8 cellular contexts compared by ENCODE assay signal in the genomic region with DNA sequence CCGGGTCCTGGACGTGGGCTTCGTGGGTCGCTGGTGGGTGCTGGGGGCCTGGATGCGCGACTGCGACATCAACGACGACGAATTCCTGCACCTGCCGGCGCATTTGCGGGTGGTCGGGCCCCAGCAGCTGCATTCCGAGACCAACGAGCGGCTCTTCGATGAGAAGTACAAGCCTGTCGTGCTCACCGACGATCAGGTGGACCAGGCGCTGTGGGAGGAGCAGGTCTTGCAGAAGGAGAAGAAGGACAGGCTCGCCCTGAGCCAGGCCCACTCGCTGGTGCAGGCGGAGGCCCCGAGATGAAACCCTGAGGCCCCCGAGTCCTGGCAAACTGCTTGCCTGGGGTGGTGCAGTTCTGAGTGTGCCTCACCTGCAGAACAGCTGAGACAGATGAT. TPM values are rescaled to one million over a fixed set of nuclear protein-coding genes. Genes with fewer than 3 reads are reported as not detected.
A peak's percentile ranks its signal among the peaks of the same experiment; 100 is the strongest.
DNase-seq lines count a peak whose midpoint lies in the region; ATAC-seq and TF ChIP-seq lines count a peak whose summit lies in the region.

No MANE protein-coding gene starts in this region.

- H4K20me1 ChIP-seq in SK-N-SH (ENCODE audit: insufficient read depth) = peaks cover 5% of the 10 kb centered on the region; the same call in 1 of the 2 replicates

- POLR2A ChIA-PET in SK-N-SH (lab: Yijun Ruan, JAX) = no interaction called here

- WGBS in SK-N-SH (ENCODE audit: low lambda C conversion rate) = 10% methylated on average over 23 of the region's 27 CpGs

- peaks cover 45% of the 10 kb centered on the region for H3K36me3 Mint-ChIP-seq in activated T-helper 17 cell treated with anti-CD3 and anti-CD28 coated beads, Interleukin-2, amount 50 U/mL, for 72 hours (ENCODE audit: low read depth)

- H3K4me1 ChIP-seq in SK-N-SH (ENCODE audit: control insufficient read depth in 1 of 2, insufficient read depth in 2 of 2, low read depth in 1 of 2, low read length in 1 of 2) = peaks cover 4 to 15% of the 10 kb centered on the region in 2 experiments; a peak in 1 of 4 replicates

- no peak for TF ChIP-seq EP300 in SK-N-SH (IDR thresholded peaks at IDR 0.05; ENCODE audit: borderline replicate concordance in 1 of 2, low read depth in 1 of 2, low read length in 1 of 2)

- DNase-seq in SK-N-SH = no peak
- DNase-seq in islet precursor cell = peak; percentile 59
- DNase-seq in substantia nigra (lab: John Stamatoyannopoulos, UW) = no peak
- no peak for DNase-seq in NCI-H510A (lab: John Stamatoyannopoulos, UW)

- no peak overlapping the region for H2AFZ ChIP-seq in SK-N-SH (ENCODE audit: low read depth)

- H3K4me2 ChIP-seq in SK-N-SH = peak overlapping the region; percentile 97

- no peak overlapping the region for H3K27ac ChIP-seq in SK-N-SH (ENCODE audit: low read depth in 2 of 2, low read length in 1 of 2)
- H3K27ac ChIP-seq in substantia nigra (ENCODE audit: low read depth, low read length, poor library complexity, severe bottlenecking) = peak overlapping the region; percentile 78

- CTCF ChIA-PET in SK-N-SH (lab: Yijun Ruan, JAX) = interaction anchor here (1.1 to 3.3 kb wide), 5 partner anchors 11 to 197 kb away, joined by 3 to 16 read pairs (median 5); a partner anchor contains a TSS

- no peaks in the 10 kb centered on the region for H3K27me3 Mint-ChIP-seq in activated T-helper 17 cell treated with anti-CD3 and anti-CD28 coated beads, Interleukin-2, amount 50 U/mL, for 72 hours

- peak overlapping the region; percentile 85 for H3K4me3 Mint-ChIP-seq in activated T-helper 17 cell treated with anti-CD3 and anti-CD28 coated beads, Interleukin-2, amount 50 U/mL, for 72 hours

- peak overlapping the region; percentile 46 for H3K27ac Mint-ChIP-seq in activated T-helper 17 cell treated with anti-CD3 and anti-CD28 coated beads, Interleukin-2, amount 50 U/mL, for 72 hours

- TF ChIP-seq RAD21 in SK-N-SH (IDR thresholded peaks at IDR 0.05; ENCODE audit: low read length) = no peak

- peaks cover 5% of the 10 kb centered on the region for H3F3A ChIP-seq in SK-N-SH (replicated peaks; ENCODE audit: insufficient read depth)

- H3K4me1 Mint-ChIP-seq in activated T-helper 17 cell treated with anti-CD3 and anti-CD28 coated beads, Interleukin-2, amount 50 U/mL, for 72 hours = peaks cover 5% of the 10 kb centered on the region

- ATAC-seq in SK-N-SH treated with all-trans-retinoic acid at 6 μM for 48 hours (no peak), GM19023 (IDR thresholded peaks at IDR 0.05; ENCODE audit: unreplicated experiment) (no peak), GM19463 (IDR thresholded peaks at IDR 0.05; ENCODE audit: unreplicated experiment) (no peak)
- ATAC-seq in activated T-helper 17 cell treated with anti-CD3 and anti-CD28 coated beads, Interleukin-2, amount 50 U/mL, for 72 hours (replicated peaks) = no peak

- no peak for TF ChIP-seq CTCF in SK-N-SH (IDR thresholded peaks at IDR 0.05)

- no peaks in the 10 kb centered on the region for H3K9me3 ChIP-seq in SK-N-SH

- H3K9ac ChIP-seq in SK-N-SH = peak overlapping the region; percentile 75

- no peaks in the 10 kb centered on the region for H3K27me3 ChIP-seq in SK-N-SH (ENCODE audit: insufficient read depth)

- no peaks in the 10 kb centered on the region for H3K9me3 Mint-ChIP-seq in activated T-helper 17 cell treated with anti-CD3 and anti-CD28 coated beads, Interleukin-2, amount 50 U/mL, for 72 hours

- H3K36me3 ChIP-seq in SK-N-SH (replicated peaks in 1 of 2; ENCODE audit: control insufficient read depth in 1 of 2, insufficient read depth in 2 of 2, low read length in 1 of 2) = peaks cover 6 to 19% of the 10 kb centered on the region in 2 experiments

- peaks cover 66% of the 10 kb centered on the region for H3K79me2 ChIP-seq in SK-N-SH (ENCODE audit: insufficient read depth)

- peak overlapping the region; percentile 74 to 89 for H3K4me3 ChIP-seq in SK-N-SH (ENCODE audit: low read depth in 2 of 2, low read length in 1 of 2)

- no peaks in the 10 kb centered on the region for H3K9me2 ChIP-seq in SK-N-SH

TF ChIP-seq in SK-N-SH, 30 proteins besides CTCF, POLR2A, EP300 and RAD21:
- no peak for TF ChIP-seq JUND (IDR thresholded peaks at IDR 0.05)
- TF ChIP-seq RXRA (IDR thresholded peaks at IDR 0.05; ENCODE audit: borderline replicate concordance, low read depth) = no peak
- TF ChIP-seq MEF2A (IDR thresholded peaks at IDR 0.05; ENCODE audit: borderline replicate concordance, low read depth) = no peak
- TF ChIP-seq, protein P1, sequence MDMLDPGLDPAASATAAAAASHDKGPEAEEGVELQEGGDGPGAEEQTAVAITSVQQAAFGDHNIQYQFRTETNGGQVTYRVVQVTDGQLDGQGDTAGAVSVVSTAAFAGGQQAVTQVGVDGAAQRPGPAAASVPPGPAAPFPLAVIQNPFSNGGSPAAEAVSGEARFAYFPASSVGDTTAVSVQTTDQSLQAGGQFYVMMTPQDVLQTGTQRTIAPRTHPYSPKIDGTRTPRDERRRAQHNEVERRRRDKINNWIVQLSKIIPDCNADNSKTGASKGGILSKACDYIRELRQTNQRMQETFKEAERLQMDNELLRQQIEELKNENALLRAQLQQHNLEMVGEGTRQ (IDR thresholded peaks at IDR 0.05; ENCODE audit: borderline replicate concordance, low read depth, low read length) = no peak
- no peak for TF ChIP-seq TCF12 (IDR thresholded peaks at IDR 0.05)
- TF ChIP-seq POLR2AphosphoS5 (IDR thresholded peaks at IDR 0.05; ENCODE audit: low read depth, low read length) = no peak
TF ChIP-seq in SK-N-SH: peak in this region for 0.

TF ChIP-seq in SK-N-SH treated with all-trans-retinoic acid at 6 μM for 48 hours, 23 proteins besides CTCF, POLR2A, EP300 and RAD21:
- TF ChIP-seq TOX (CRISPR knock-in tag; IDR thresholded peaks at IDR 0.05; ENCODE audit: borderline replicate concordance) (no peak), ESRRG (CRISPR knock-in tag; IDR thresholded peaks at IDR 0.05) (no peak)

RNA-seq across cellular contexts. Expression of a gene that starts 0.8 kb away (rescaled TPM):
- 11.7 and 12.5 TPM in 2 replicates for polyA plus RNA-seq in SK-N-SH (2012; rRNA removed)
- 9.1 and 12.9 TPM in 2 replicates for polyA plus RNA-seq in SK-N-SH (2012; cell fraction: cytosol; rRNA removed)
- polyA plus RNA-seq in SK-N-SH (2012; cell fraction: nucleus; rRNA removed) = 10.5 and 11.2 TPM in 2 replicates
- 10 to 100 TPM; 20.7 to 21.4 TPM for total RNA-seq in activated T-helper 17 cell treated with anti-CD3 and anti-CD28 coated beads, Interleukin-2, amount 50 U/mL, for 72 hours

RNA-seq across cellular contexts. Expression of a gene that starts 1.0 kb away (rescaled TPM):
- polyA plus RNA-seq in SK-N-SH (2012; rRNA removed) = 61.3 and 62.5 TPM in 2 replicates
- 22.3 and 40.1 TPM in 2 replicates for polyA plus RNA-seq in SK-N-SH (2012; cell fraction: cytosol; rRNA removed)
- 84.7 and 85.3 TPM in 2 replicates for polyA plus RNA-seq in SK-N-SH (2012; cell fraction: nucleus; rRNA removed)
- total RNA-seq in activated T-helper 17 cell treated with anti-CD3 and anti-CD28 coated beads, Interleukin-2, amount 50 U/mL, for 72 hours = 10 to 100 TPM; 28.4 to 29.6 TPM

RNA-seq across cellular contexts. Expression of a gene that starts 31.4 kb away (rescaled TPM):
- 48.3 and 90.7 TPM in 2 replicates for polyA plus RNA-seq in SK-N-SH (2012; rRNA removed)
- polyA plus RNA-seq in SK-N-SH (2012; cell fraction: cytosol; rRNA removed) = 58.0 and 70.3 TPM in 2 replicates
- polyA plus RNA-seq in SK-N-SH (2012; cell fraction: nucleus; rRNA removed) = 142 and 154 TPM in 2 replicates
- 100 to 1,000 TPM in 1 of 2 donors, 10 to 100 TPM in 1; 71.5 to 119 TPM for total RNA-seq in activated T-helper 17 cell treated with anti-CD3 and anti-CD28 coated beads, Interleukin-2, amount 50 U/mL, for 72 hours

RNA-seq across cellular contexts. Expression of a gene that starts 58.0 kb away (rescaled TPM):
- 38.2 and 62.2 TPM in 2 replicates for polyA plus RNA-seq in SK-N-SH (2012; rRNA removed)
- 27.2 and 45.0 TPM in 2 replicates for polyA plus RNA-seq in SK-N-SH (2012; cell fraction: cytosol; rRNA removed)
- polyA plus RNA-seq in SK-N-SH (2012; cell fraction: nucleus; rRNA removed) = 80.0 and 95.2 TPM in 2 replicates
- 10 to 100 TPM; 32.7 to 62.1 TPM for total RNA-seq in activated T-helper 17 cell treated with anti-CD3 and anti-CD28 coated beads, Interleukin-2, amount 50 U/mL, for 72 hours
